ENCODE assay signal across 20 cellular contexts in genomic region chr15:64780600-64781156, GRCh38. TPM values are rescaled to one million over a fixed set of nuclear protein-coding genes. Genes with fewer than 3 reads are reported as not detected.
"Had no signal": no experiment of that assay in that cellular context is flagged by ENCODE, and none has a peak within 500 bp of the region (broad histone marks: within the 10 kb centered on the region; RNA-seq: fewer than 3 reads in every experiment).

No MANE protein-coding gene starts in this region.

- H3K27me3 ChIP-seq: adrenal gland had no signal

- DNase-seq: activated CD4-positive, alpha-beta memory T cell treated with anti-CD3 and anti-CD28 coated beads, Interleukin-2, amount 10 ng/mL, durations not matched to agents 7 days and 5 days; activated CD4-positive, alpha-beta T cell treated with anti-CD3 and anti-CD28 coated beads for 36 hours; activated CD4-positive, alpha-beta T cell treated with anti-CD3 and anti-CD28 coated beads, Interleukin-2, amount 50 U/mL, for 1 hour; activated naive CD4-positive, alpha-beta T cell treated with anti-CD3 and anti-CD28 coated beads, Interleukin-2, amount 50 U/mL, for 16 hours; activated naive CD8-positive, alpha-beta T cell treated with anti-CD3 and anti-CD28 coated beads, Interleukin-2, amount 10 ng/mL, durations not matched to agents 7 days and 5 days; activated T-cell treated with anti-CD3 and anti-CD28 coated beads for 4 hours; adrenal gland; anterior cingulate cortex; cerebellar nuclear complex; NCI-H1092; NCI-H1417 treated with DMSO at 0.1 percent for 48 hours; NCI-H187; NCI-H2081; NCI-H446; NCI-H526; SHP77 treated with DMSO at 0.1 percent for 48 hours; T-helper 17 cell; T-helper 9 cell had no signal

- H3K4me3 Mint-ChIP-seq: activated CD4-positive, alpha-beta memory T cell treated with anti-CD3 and anti-CD28 coated beads, Interleukin-2, amount 10 ng/mL, durations not matched to agents 7 days and 5 days; activated CD4-positive, alpha-beta T cell treated with anti-CD3 and anti-CD28 coated beads for 36 hours; activated naive CD8-positive, alpha-beta T cell treated with anti-CD3 and anti-CD28 coated beads, Interleukin-2, amount 10 ng/mL, durations not matched to agents 7 days and 5 days; T-helper 17 cell had no signal

- H3K4me1 ChIP-seq: adrenal gland had no signal

- H3K9me3 Mint-ChIP-seq: activated CD4-positive, alpha-beta memory T cell treated with anti-CD3 and anti-CD28 coated beads, Interleukin-2, amount 10 ng/mL, durations not matched to agents 7 days and 5 days; activated naive CD8-positive, alpha-beta T cell treated with anti-CD3 and anti-CD28 coated beads, Interleukin-2, amount 10 ng/mL, durations not matched to agents 7 days and 5 days had no signal

- H3K36me3 ChIP-seq: adrenal gland had no signal

- H3K4me3 ChIP-seq: adrenal gland had no signal

- H3K36me3 Mint-ChIP-seq: activated naive CD8-positive, alpha-beta T cell treated with anti-CD3 and anti-CD28 coated beads, Interleukin-2, amount 10 ng/mL, durations not matched to agents 7 days and 5 days had no signal

- H3K9me3 ChIP-seq: adrenal gland had no signal

- H3K27ac Mint-ChIP-seq: activated CD4-positive, alpha-beta memory T cell treated with anti-CD3 and anti-CD28 coated beads, Interleukin-2, amount 10 ng/mL, durations not matched to agents 7 days and 5 days; activated CD4-positive, alpha-beta T cell treated with anti-CD3 and anti-CD28 coated beads for 36 hours; activated naive CD8-positive, alpha-beta T cell treated with anti-CD3 and anti-CD28 coated beads, Interleukin-2, amount 10 ng/mL, durations not matched to agents 7 days and 5 days; T-helper 17 cell had no signal

- ATAC-seq: activated CD4-positive, alpha-beta T cell treated with anti-CD3 and anti-CD28 coated beads for 36 hours; T-helper 17 cell had no signal

RNA-seq across cellular contexts. Expression of gene RBPMS2, which starts 5.3 kb away (rescaled TPM):
- total RNA-seq: activated CD4-positive, alpha-beta memory T cell treated with anti-CD3 and anti-CD28 coated beads, Interleukin-2, amount 10 ng/mL, durations not matched to agents 7 days and 5 days; activated CD4-positive, alpha-beta T cell treated with anti-CD3 and anti-CD28 coated beads for 36 hours; activated CD8-positive, alpha-beta memory T cell treated with anti-CD3 and anti-CD28 coated beads for 36 hours; activated naive CD8-positive, alpha-beta T cell treated with anti-CD3 and anti-CD28 coated beads, Interleukin-2, amount 10 ng/mL, durations not matched to agents 7 days and 5 days; LHCN-M2 had no signal
